10 cellular contexts compared by ENCODE assay signal in the genomic region with DNA sequence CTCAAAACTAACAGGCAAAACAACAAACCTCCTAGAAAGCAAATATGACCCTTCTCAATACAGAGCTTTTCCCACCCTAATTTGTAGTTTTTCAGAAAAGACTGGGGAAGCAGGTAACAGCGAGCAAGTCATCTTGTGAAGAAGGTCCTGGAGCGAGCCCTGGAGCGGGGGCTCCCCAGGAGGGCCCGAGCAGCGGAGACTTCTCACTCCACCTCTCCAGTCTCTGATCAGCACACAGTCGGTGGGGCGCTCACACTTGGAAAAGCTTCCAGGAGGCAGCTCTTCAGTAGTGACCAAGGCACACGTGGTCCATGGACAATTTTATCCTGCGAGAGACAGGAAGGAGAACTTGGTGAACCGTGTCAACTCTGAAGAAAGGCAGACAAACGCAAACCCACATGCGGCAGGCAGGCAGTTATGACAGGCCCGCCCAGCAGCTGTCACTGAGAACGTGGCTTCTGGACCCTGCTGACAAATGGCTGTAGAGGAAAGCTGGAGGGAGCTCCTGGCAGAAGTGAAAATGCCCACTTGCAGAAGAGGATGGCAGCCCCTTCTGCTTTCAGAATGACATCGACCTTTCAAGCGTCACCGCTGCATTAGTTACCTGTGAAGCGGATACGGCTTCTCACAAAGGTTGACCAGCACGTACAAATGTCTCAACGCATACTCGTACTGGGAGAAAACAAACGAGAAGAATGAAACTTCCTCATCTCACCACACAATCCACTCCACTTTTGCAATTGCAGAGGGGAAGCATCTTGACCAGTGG. TPM values are rescaled to one million over a fixed set of nuclear protein-coding genes. Genes with fewer than 3 reads are reported as not detected.
DNase-seq lines count a peak whose midpoint lies in the region; ATAC-seq, FAIRE-seq and TF ChIP-seq lines count a peak whose summit lies in the region.
"Had no signal": no experiment of that assay in that cellular context is flagged by ENCODE, and none has a peak within 500 bp of the region (broad histone marks: within the 10 kb centered on the region; RNA-seq: fewer than 3 reads in every experiment).

No MANE protein-coding gene starts in this region.

- FAIRE-seq in bronchial epithelial cell (lab: Jason Lieb, UNC) = peak; percentile 43

- no peak for TF ChIP-seq POLR2A in transverse colon (IDR thresholded peaks at IDR 0.05)

- intact Hi-C loops in transverse colon (cut with DNase I; ENCODE audit: low total_unique reads) = no loop called here

- TF ChIP-seq EP300 in transverse colon (IDR thresholded peaks at IDR 0.05; ENCODE audit: low read depth) = no peak

- DNase-seq in cardiac muscle cell (ENCODE audit: low read depth in 1 of 2, low spot score in 1 of 2) (no peak), right atrium auricular region (ENCODE audit: low spot score) (no peak), bronchial epithelial cell (ENCODE audit: low read depth) (no peak), transverse colon (peak; percentile 66), activated T-cell treated with anti-CD3 and anti-CD28 coated beads for 4 hours (no peak)
- no peak for DNase-seq in activated effector memory CD4-positive, alpha-beta T cell treated with anti-CD3 and anti-CD28 coated beads, Interleukin-2, amount 50 U/mL, for 16 hours
- DNase-seq in stimulated activated naive CD4-positive, alpha-beta T cell (lab: John Stamatoyannopoulos, UW) = no peak
- DNase-seq: NCI-H1105 treated with DMSO at 0.1 percent for 48 hours, testis had no signal

- WGBS in transverse colon (ENCODE audit: low coverage in 1 of 2), 2 donors = 74 to 91% methylated on average over 4 to 23 of the region's 23 CpGs

- H3K9me3 ChIP-seq in cardiac muscle cell (ENCODE audit: low read depth) (no peaks in the 10 kb centered on the region), right atrium auricular region (no peaks in the 10 kb centered on the region), transverse colon (no peaks in the 10 kb centered on the region)
- H3K9me3 ChIP-seq: testis had no signal

- TF ChIP-seq CTCF in cardiac muscle cell (IDR thresholded peaks at IDR 0.05; ENCODE audit: low read depth, low read length) (no peak), right atrium auricular region (IDR thresholded peaks at IDR 0.05) (no peak), bronchial epithelial cell (IDR thresholded peaks at IDR 0.05; ENCODE audit: insufficient read depth, low read length, severe bottlenecking) (no peak), transverse colon (IDR thresholded peaks at IDR 0.05) (no peak)

- H3K4me1 ChIP-seq in cardiac muscle cell (ENCODE audit: low read depth) (no peaks in the 10 kb centered on the region), right atrium auricular region (no peaks in the 10 kb centered on the region), transverse colon (no peaks in the 10 kb centered on the region)
- H3K4me1 ChIP-seq: testis had no signal

- H3K27ac ChIP-seq in cardiac muscle cell (peak overlapping the region; percentile 34), right atrium auricular region (no peak overlapping the region), transverse colon (peak overlapping the region in 2 of 4 donors; percentile 1 to 34)
- H3K27ac ChIP-seq: testis had no signal

- ATAC-seq in HG03108 (IDR thresholded peaks at IDR 0.05; ENCODE audit: unreplicated experiment) = peak; percentile 79

- H3K27me3 ChIP-seq in cardiac muscle cell = no peaks in the 10 kb centered on the region
- no peaks in the 10 kb centered on the region for H3K27me3 ChIP-seq in right atrium auricular region
- H3K27me3 ChIP-seq in bronchial epithelial cell (ENCODE audit: control insufficient read depth, insufficient read depth, low read length) = no peaks in the 10 kb centered on the region
- H3K27me3 ChIP-seq in transverse colon = no peaks in the 10 kb centered on the region
- H3K27me3 ChIP-seq: testis had no signal

- H3K4me3 ChIP-seq in cardiac muscle cell = no peak overlapping the region
- H3K4me3 ChIP-seq in right atrium auricular region = no peak overlapping the region
- H3K4me3 ChIP-seq in bronchial epithelial cell (ENCODE audit: low read depth, low read length) = no peak overlapping the region
- no peak overlapping the region for H3K4me3 ChIP-seq in transverse colon
- H3K4me3 ChIP-seq: testis had no signal

- in situ Hi-C loops in transverse colon (cut with MboI; ENCODE audit: low pct_ligation_motif_present in 1 of 4, low pct_unique_long_range_greater_than_20kb in 1 of 4, low sequenced_read_pairs in 3 of 4) = no loop called here

- peaks cover 20% of the 10 kb centered on the region for H3K36me3 ChIP-seq in cardiac muscle cell
- H3K36me3 ChIP-seq in right atrium auricular region = peaks cover 56% of the 10 kb centered on the region
- H3K36me3 ChIP-seq in bronchial epithelial cell (ENCODE audit: control insufficient read depth, insufficient read depth, low read length) = peaks cover 1% of the 10 kb centered on the region
- H3K36me3 ChIP-seq in transverse colon = peaks cover 0 to 13% (median 3%) of the 10 kb centered on the region in 4 donors

RNA-seq across cellular contexts. Expression of a gene that starts 44.2 kb away (rescaled TPM):
- 243 and 244 TPM in 2 replicates for total RNA-seq in cardiac muscle cell
- 205 and 275 TPM in 2 replicates for polyA plus RNA-seq in cardiac muscle cell
- 100 to 1,000 TPM in 1 of 2 donors, 10 to 100 TPM in 1; 65.6 to 109 TPM for total RNA-seq in right atrium auricular region
- 34.0 and 59.3 TPM in 2 replicates for total RNA-seq in bronchial epithelial cell
- total RNA-seq in transverse colon = 100 to 1,000 TPM in 1 of 4 donors, 10 to 100 TPM in 3; 26.5 to 103 (median 57.2) TPM
